ENCODE assay signal across 17 cellular contexts in the genomic region with DNA sequence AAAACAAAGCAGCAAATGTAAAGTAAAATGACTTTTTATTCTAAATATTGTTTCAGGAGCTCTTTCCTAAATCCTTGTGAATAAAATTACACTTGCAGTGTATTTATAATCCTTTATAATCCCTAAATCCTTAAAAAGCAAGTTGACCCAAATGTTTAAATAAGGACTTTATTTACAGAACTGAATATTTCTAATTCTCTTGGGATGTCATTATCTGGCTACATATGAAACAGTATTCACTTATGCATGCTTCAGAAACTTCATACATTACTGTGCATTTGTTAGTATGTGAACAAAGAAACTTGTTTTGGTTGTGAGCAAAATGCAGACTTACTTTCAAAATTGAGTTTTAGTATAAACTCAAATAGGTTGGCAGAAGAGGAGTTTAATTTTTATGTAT. TPM values are rescaled to one million over a fixed set of nuclear protein-coding genes. Genes with fewer than 3 reads are reported as not detected.
A peak's percentile ranks its signal among the peaks of the same experiment; 100 is the strongest.
DNase-seq lines count a peak whose midpoint lies in the region; ATAC-seq, FAIRE-seq and TF ChIP-seq lines count a peak whose summit lies in the region.
"Had no signal": no experiment of that assay in that cellular context is flagged by ENCODE, and none has a peak within 500 bp of the region (broad histone marks: within the 10 kb centered on the region; RNA-seq: fewer than 3 reads in every experiment).

No MANE protein-coding gene starts in this region.

- H4K8ac ChIP-seq in IMR-90 (ENCODE audit: low read depth in 2 of 2, low read length in 2 of 2): no peak overlapping the region

- H2BK5ac ChIP-seq in IMR-90 (ENCODE audit: low read depth, low read length, poor library complexity, severe bottlenecking): no peak overlapping the region

- FAIRE-seq in kidney (lab: Jason Lieb, UNC): peak; percentile 13

- H2BK15ac ChIP-seq in IMR-90 (ENCODE audit: low read depth, low read length): no peak overlapping the region

- no peaks in the 10 kb centered on the region for H3F3A ChIP-seq in SK-N-SH (replicated peaks; ENCODE audit: insufficient read depth)

- H2AK9ac ChIP-seq in IMR-90 (replicated peaks; ENCODE audit: low read depth, low read length, poor library complexity): no peak overlapping the region

- H2BK120ac ChIP-seq in IMR-90 (ENCODE audit: low read depth, low read length): no peak overlapping the region

- TF ChIP-seq CTCF in IMR-90 (conservative IDR thresholded peaks at IDR 0.05; ENCODE audit: low read depth, low read length): no peak
- TF ChIP-seq CTCF in coronary artery (IDR thresholded peaks at IDR 0.05): no peak
- TF ChIP-seq CTCF in kidney (IDR thresholded peaks at IDR 0.05; ENCODE audit: borderline replicate concordance, extremely low read depth, insufficient read depth): no peak
- TF ChIP-seq CTCF in transverse colon (IDR thresholded peaks at IDR 0.05): no peak
- TF ChIP-seq CTCF in SK-N-SH (IDR thresholded peaks at IDR 0.05): no peak
- TF ChIP-seq CTCF in lower lobe of right lung (IDR thresholded peaks at IDR 0.05): no peak

- H3K4ac ChIP-seq in IMR-90 (ENCODE audit: low read depth, low read length): no peak overlapping the region

- H2AFZ ChIP-seq in IMR-90 (replicated peaks; ENCODE audit: low read length, poor library complexity) (no peak overlapping the region), SK-N-SH (ENCODE audit: low read depth) (no peak overlapping the region)
- H2AFZ ChIP-seq: PC-9 had no signal

- H3K14ac ChIP-seq in IMR-90 (replicated peaks; ENCODE audit: low read depth, low read length): no peak overlapping the region

- no peak overlapping the region for H4K91ac ChIP-seq in IMR-90 (ENCODE audit: insufficient read depth, low read depth, low read length)

- POLR2A ChIA-PET in IMR-90 (lab: Charles Lee; ENCODE audit: unreplicated experiment) (no interaction called here), SK-N-SH (lab: Yijun Ruan, JAX) (no interaction called here)

- H3K4me3 ChIP-seq in IMR-90 (ENCODE audit: insufficient read depth, low read depth, low read length) (no peak overlapping the region), coronary artery (no peak overlapping the region), kidney (ENCODE audit: low read length in 2 of 2) (no peak overlapping the region), transverse colon (no peak overlapping the region), SK-N-SH (ENCODE audit: low read depth in 2 of 2, low read length in 1 of 2) (no peak overlapping the region), lower lobe of right lung (no peak overlapping the region)
- H3K4me3 ChIP-seq: PC-9 had no signal

- peaks cover 23 to 47% of the 10 kb centered on the region in 2 experiments for H3K79me1 ChIP-seq in IMR-90 (ENCODE audit: low read depth in 1 of 2, low read length in 2 of 2)

- H2AK5ac ChIP-seq in IMR-90 (ENCODE audit: low read depth, low read length): no peak overlapping the region

- BruUV-seq in IMR-90 (replicated peaks; lab: Mats Ljungman, UMichigan): no TSS peak

- H3K4me1 ChIP-seq in IMR-90 (ENCODE audit: control insufficient read depth, insufficient read depth, low read length) (peaks cover 16% of the 10 kb centered on the region; the same call in 1 of the 2 replicates), kidney (ENCODE audit: control insufficient read depth in 1 of 2, insufficient read depth in 1 of 2, low read depth in 1 of 2, low read length in 2 of 2) (peaks cover 45 to 62% of the 10 kb centered on the region in 2 donors), transverse colon (peaks cover 9 to 55% (median 19%) of the 10 kb centered on the region in 4 donors), SK-N-SH (ENCODE audit: control insufficient read depth in 1 of 2, insufficient read depth in 2 of 2, low read depth in 1 of 2, low read length in 1 of 2) (peaks cover 0 to 9% of the 10 kb centered on the region in 2 experiments; a peak in 1 of 4 replicates), lower lobe of right lung (peaks cover 11% of the 10 kb centered on the region)

- H3K9me3 ChIP-seq in IMR-90 (ENCODE audit: control insufficient read depth, insufficient read depth, low read length): no peaks in the 10 kb centered on the region
- no peaks in the 10 kb centered on the region for H3K9me3 ChIP-seq in kidney (ENCODE audit: control insufficient read depth in 1 of 2, low read length in 2 of 2)
- no peaks in the 10 kb centered on the region for H3K9me3 ChIP-seq in transverse colon
- H3K9me3 ChIP-seq in SK-N-SH: no peaks in the 10 kb centered on the region
- no peaks in the 10 kb centered on the region for H3K9me3 ChIP-seq in lower lobe of right lung

- no peak overlapping the region for H3K18ac ChIP-seq in IMR-90 (ENCODE audit: low read depth, low read length)

- ATAC-seq in IMR-90 (ENCODE audit: low read depth): peak; percentile 55
- no peak for ATAC-seq in lower lobe of right lung
- ATAC-seq in GM21367 (IDR thresholded peaks at IDR 0.05; ENCODE audit: unreplicated experiment): no peak

- no peaks in the 10 kb centered on the region for H3K36me3 ChIP-seq in IMR-90 (ENCODE audit: control insufficient read depth, insufficient read depth, low read length)
- no peaks in the 10 kb centered on the region for H3K36me3 ChIP-seq in kidney (ENCODE audit: control insufficient read depth in 1 of 2, insufficient read depth in 2 of 2, low read length in 2 of 2)
- peaks cover 0 to under 1% (median 0%) of the 10 kb centered on the region in 4 donors for H3K36me3 ChIP-seq in transverse colon
- H3K36me3 ChIP-seq in SK-N-SH (replicated peaks in 1 of 2; ENCODE audit: control insufficient read depth in 1 of 2, insufficient read depth in 2 of 2, low read length in 1 of 2): no peaks in the 10 kb centered on the region
- peaks cover 1% of the 10 kb centered on the region for H3K36me3 ChIP-seq in lower lobe of right lung

- CTCF ChIA-PET in IMR-90 (lab: Yijun Ruan, JAX) (no interaction called here), SK-N-SH (lab: Yijun Ruan, JAX) (no interaction called here)

- H4K20me1 ChIP-seq in IMR-90 (ENCODE audit: insufficient read depth, low read length) (peaks cover 3% of the 10 kb centered on the region; the same call in 1 of the 2 replicates), SK-N-SH (ENCODE audit: insufficient read depth) (no peaks in the 10 kb centered on the region; the same call in 1 of the 2 replicates)

- TF ChIP-seq RAD21 in IMR-90 (IDR thresholded peaks at IDR 0.05; ENCODE audit: low read length) (no peak), SK-N-SH (IDR thresholded peaks at IDR 0.05; ENCODE audit: low read length) (no peak)

- peaks cover 14% of the 10 kb centered on the region for H3K9me1 ChIP-seq in IMR-90 (ENCODE audit: insufficient read depth, low read length)

- peaks cover 2% of the 10 kb centered on the region; the same call in 1 of the 2 replicates for H3K79me2 ChIP-seq in SK-N-SH (ENCODE audit: insufficient read depth)

- TF ChIP-seq POLR2A in IMR-90 (IDR thresholded peaks at IDR 0.05; ENCODE audit: low read depth, low read length) (no peak), transverse colon (IDR thresholded peaks at IDR 0.05) (no peak)

- dilution Hi-C loops in IMR-90 (cut with HindIII; ENCODE audit: low sequenced_read_pairs, unreplicated experiment): no loop called here

- no peak overlapping the region for H3K27ac ChIP-seq in IMR-90 (ENCODE audit: insufficient read depth, low read length)
- H3K27ac ChIP-seq in coronary artery: peak overlapping the region; percentile 82 to 86
- H3K27ac ChIP-seq in kidney (ENCODE audit: low read depth in 2 of 2, low read length in 2 of 2): peak overlapping the region in 1 of 2 donors; percentile 15
- H3K27ac ChIP-seq in transverse colon: peak overlapping the region in 3 of 4 donors; percentile 10 to 23 (median 11)
- no peak overlapping the region for H3K27ac ChIP-seq in SK-N-SH (ENCODE audit: low read depth in 2 of 2, low read length in 1 of 2)
- H3K27ac ChIP-seq in lower lobe of right lung: no peak overlapping the region
- H3K27ac ChIP-seq: KMS-11, PC-9, RWPE1 had no signal

- no peak overlapping the region for H3K56ac ChIP-seq in IMR-90 (ENCODE audit: extremely low read depth, insufficient read depth, low read length)

- H3K23ac ChIP-seq in IMR-90 (ENCODE audit: low read depth, low read length): no peak overlapping the region

- no peak overlapping the region; the same call in 1 of the 2 replicates for H3K4me2 ChIP-seq in IMR-90 (ENCODE audit: low read depth, low read length)
- H3K4me2 ChIP-seq in SK-N-SH: no peak overlapping the region
- H3K4me2 ChIP-seq: KMS-11, PC-9 had no signal

- intact Hi-C loops in IMR-90 (cut with micrococcal nuclease): no loop called here
- intact Hi-C loops in kidney (cut with DNase I): no loop called here
- intact Hi-C loops in transverse colon (cut with DNase I; ENCODE audit: low total_unique reads): no loop called here
- intact Hi-C loops in lower lobe of right lung (cut with DNase I): no loop called here

- no peaks in the 10 kb centered on the region for H3K9me2 ChIP-seq in SK-N-SH

- peak; percentile 23 for DNase-seq in IMR-90
- DNase-seq in coronary artery (ENCODE audit: low spot score): no peak
- DNase-seq in kidney: no peak
- no peak for DNase-seq in transverse colon
- no peak for DNase-seq in SK-N-SH
- no peak for DNase-seq in lower lobe of right lung
- DNase-seq: C1 segment of cervical spinal cord; CD8-positive, alpha-beta memory T cell; MV-4-11; NCI-H1694 treated with DMSO at 0.1 percent for 48 hours; NCI-H82; PC-9; SIG-M5 had no signal

- TF ChIP-seq EP300 in transverse colon (IDR thresholded peaks at IDR 0.05; ENCODE audit: low read depth) (no peak), SK-N-SH (IDR thresholded peaks at IDR 0.05; ENCODE audit: borderline replicate concordance in 1 of 2, low read depth in 1 of 2, low read length in 1 of 2) (no peak)

- H4K5ac ChIP-seq in IMR-90 (ENCODE audit: low read depth, low read length): no peak overlapping the region

- H3K9ac ChIP-seq in IMR-90 (ENCODE audit: low read depth, low read length) (no peak overlapping the region), kidney (ENCODE audit: low read length in 2 of 2) (no peak overlapping the region), SK-N-SH (no peak overlapping the region)
- H3K9ac ChIP-seq: KMS-11 had no signal

- H3K27me3 ChIP-seq in IMR-90 (ENCODE audit: control insufficient read depth, insufficient read depth, low read length) (no peaks in the 10 kb centered on the region), transverse colon (no peaks in the 10 kb centered on the region), SK-N-SH (ENCODE audit: insufficient read depth) (no peaks in the 10 kb centered on the region), lower lobe of right lung (ENCODE audit: low read depth) (no peaks in the 10 kb centered on the region)

- in situ Hi-C loops in IMR-90 (cut with MboI; ENCODE audit: low sequenced_read_pairs): no loop called here
- in situ Hi-C loops in transverse colon (cut with MboI; ENCODE audit: low pct_ligation_motif_present in 1 of 4, low pct_unique_long_range_greater_than_20kb in 1 of 4, low sequenced_read_pairs in 3 of 4): loop anchor here in 1 of 4 donors (25.0 kb wide), 1 partner anchor 122 kb away; a partner anchor contains a TSS

- no peak overlapping the region for H2BK20ac ChIP-seq in IMR-90 (ENCODE audit: low read depth, low read length)

RNA-seq across cellular contexts. Expression of a gene that starts 49.2 kb away (rescaled TPM):
- total RNA-seq in IMR-90 (2012; rRNA removed) (not detected in 2 replicates), kidney (1.0 TPM), transverse colon (1 to 10 TPM in 2 of 4 donors, not detected in 2; 2.6 to 3.8 TPM), lower lobe of right lung (1.2 TPM)
- polyA plus RNA-seq in IMR-90 (2012; rRNA removed) (not detected in 2 replicates), kidney (ENCODE audit: insufficient read depth, low read depth, low replicate concordance) (not detected), SK-N-SH (2012; rRNA removed) (not detected in 2 replicates)
- not detected in 2 replicates for polyA plus RNA-seq in IMR-90 (2012; cell fraction: cytosol; rRNA removed)
- polyA plus RNA-seq in IMR-90 (2012; cell fraction: nucleus; rRNA removed; ENCODE audit: low replicate concordance): not detected in 2 replicates
- not detected in 2 replicates for polyA plus RNA-seq in SK-N-SH (2012; cell fraction: cytosol; rRNA removed)
- polyA plus RNA-seq in SK-N-SH (2012; cell fraction: nucleus; rRNA removed): not detected in 2 replicates
- total RNA-seq: H4 had no signal
- polyA plus RNA-seq: CD8-positive, alpha-beta memory T cell had no signal

Comparison
In these comparisons a context has a peak if more than half of its experiments do, and no peak if none do; other contexts are left out.
1. H3K27ac ChIP-seq: peak in coronary artery (2 of 2) and transverse colon (3 of 4); none in IMR-90 (single experiment), SK-N-SH (0 of 2) and lower lobe of right lung (single experiment).